ENCODE assay signal across 26 cellular contexts in genomic region chr5:32526815-32527214, GRCh38.
"Had no signal": no experiment of that assay in that cellular context is flagged by ENCODE, and none has a peak within 500 bp of the region (broad histone marks: within the 10 kb centered on the region; RNA-seq: fewer than 3 reads in every experiment).

No MANE protein-coding gene starts in this region.

- H3K27ac ChIP-seq: adrenal gland, brain microvascular endothelial cell, gastroesophageal sphincter, stomach, suprapubic skin, tibial nerve had no signal

- H3K27me3 Mint-ChIP-seq: activated B cell treated with CpG ODN at 0.5 μM for 24 hours; activated CD8-positive, alpha-beta memory T cell treated with anti-CD3 and anti-CD28 coated beads, Interleukin-2, amount 10 ng/mL, durations not matched to agents 7 days and 5 days; activated T-helper 17 cell treated with anti-CD3 and anti-CD28 coated beads, Interleukin-2, amount 50 U/mL, for 72 hours; stimulated activated memory B cell treated with anti-CD40 and anti-IgM and Interleukin-4, amounts not matched to agents 10 μg/mL and 1 μg/mL and 100 μg/mL, for 72 hours had no signal

- H3K27ac Mint-ChIP-seq: activated B cell treated with CpG ODN at 0.5 μM for 24 hours; activated CD8-positive, alpha-beta memory T cell treated with anti-CD3 and anti-CD28 coated beads, Interleukin-2, amount 10 ng/mL, durations not matched to agents 7 days and 5 days; activated naive CD4-positive, alpha-beta T cell treated with anti-CD3 and anti-CD28 coated beads, Interleukin-2, amount 50 U/mL, for 72 hours; activated T-helper 17 cell treated with anti-CD3 and anti-CD28 coated beads, Interleukin-2, amount 50 U/mL, for 72 hours; mesothelial cell of epicardium; stimulated activated memory B cell treated with anti-CD40 and anti-IgM and Interleukin-4, amounts not matched to agents 10 μg/mL and 1 μg/mL and 100 μg/mL, for 72 hours had no signal

- H3K4me3 Mint-ChIP-seq: activated B cell treated with CpG ODN at 0.5 μM for 24 hours; activated CD8-positive, alpha-beta memory T cell treated with anti-CD3 and anti-CD28 coated beads, Interleukin-2, amount 10 ng/mL, durations not matched to agents 7 days and 5 days; activated T-helper 17 cell treated with anti-CD3 and anti-CD28 coated beads, Interleukin-2, amount 50 U/mL, for 72 hours; effector memory CD8-positive, alpha-beta T cell; mesothelial cell of epicardium; naive thymus-derived CD8-positive, alpha-beta T cell; stimulated activated memory B cell treated with anti-CD40 and anti-IgM and Interleukin-4, amounts not matched to agents 10 μg/mL and 1 μg/mL and 100 μg/mL, for 72 hours had no signal

- ATAC-seq: activated CD8-positive, alpha-beta memory T cell treated with anti-CD3 and anti-CD28 coated beads, Interleukin-2, amount 10 ng/mL, durations not matched to agents 7 days and 5 days; activated naive CD4-positive, alpha-beta T cell treated with anti-CD3 and anti-CD28 coated beads, Interleukin-2, amount 50 U/mL, for 72 hours; activated T-helper 17 cell treated with anti-CD3 and anti-CD28 coated beads, Interleukin-2, amount 50 U/mL, for 72 hours; effector memory CD8-positive, alpha-beta T cell; esophagus mucosa; gastroesophageal sphincter; left ventricle myocardium superior; naive thymus-derived CD8-positive, alpha-beta T cell; sciatic nerve; stimulated activated memory B cell treated with anti-CD40 and anti-IgM and Interleukin-4, amounts not matched to agents 10 μg/mL and 1 μg/mL and 100 μg/mL, for 72 hours had no signal

- DNase-seq: activated B cell treated with CpG ODN at 0.5 μM for 24 hours; activated CD4-positive, alpha-beta T cell treated with anti-CD3 and anti-CD28 coated beads for 4 hours; activated CD4-positive, alpha-beta T cell treated with anti-CD3 and anti-CD28 coated beads, Interleukin-2, amount 50 U/mL, for 48 hours; activated CD8-positive, alpha-beta memory T cell treated with anti-CD3 and anti-CD28 coated beads, Interleukin-2, amount 10 ng/mL, durations not matched to agents 7 days and 5 days; adrenal gland; brain microvascular endothelial cell; caudate nucleus; effector memory CD8-positive, alpha-beta T cell; head of caudate nucleus; hypothalamus; left ventricle myocardium superior; mammary epithelial cell; naive thymus-derived CD8-positive, alpha-beta T cell; small intestine; stomach; T1000 had no signal

- H3K9me3 ChIP-seq: adrenal gland, ascending aorta, gastroesophageal sphincter, stomach, suprapubic skin, tibial nerve had no signal

- H3K4me1 ChIP-seq: adrenal gland, gastroesophageal sphincter had no signal

- H3K9me3 Mint-ChIP-seq: activated B cell treated with CpG ODN at 0.5 μM for 24 hours; activated naive CD4-positive, alpha-beta T cell treated with anti-CD3 and anti-CD28 coated beads, Interleukin-2, amount 50 U/mL, for 72 hours; activated T-helper 17 cell treated with anti-CD3 and anti-CD28 coated beads, Interleukin-2, amount 50 U/mL, for 72 hours; effector memory CD8-positive, alpha-beta T cell; mesothelial cell of epicardium; naive thymus-derived CD8-positive, alpha-beta T cell; stimulated activated memory B cell treated with anti-CD40 and anti-IgM and Interleukin-4, amounts not matched to agents 10 μg/mL and 1 μg/mL and 100 μg/mL, for 72 hours had no signal

- H3K36me3 Mint-ChIP-seq: activated CD8-positive, alpha-beta memory T cell treated with anti-CD3 and anti-CD28 coated beads, Interleukin-2, amount 10 ng/mL, durations not matched to agents 7 days and 5 days; activated naive CD4-positive, alpha-beta T cell treated with anti-CD3 and anti-CD28 coated beads, Interleukin-2, amount 50 U/mL, for 72 hours; mesothelial cell of epicardium; naive thymus-derived CD8-positive, alpha-beta T cell; stimulated activated memory B cell treated with anti-CD40 and anti-IgM and Interleukin-4, amounts not matched to agents 10 μg/mL and 1 μg/mL and 100 μg/mL, for 72 hours had no signal

- H3K4me3 ChIP-seq: adrenal gland, ascending aorta, gastroesophageal sphincter, stomach, suprapubic skin, tibial nerve had no signal

- H3K36me3 ChIP-seq: adrenal gland, ascending aorta, brain microvascular endothelial cell, gastroesophageal sphincter, stomach, suprapubic skin, tibial nerve had no signal

- H3K27me3 ChIP-seq: adrenal gland, ascending aorta, brain microvascular endothelial cell, gastroesophageal sphincter, stomach, suprapubic skin, tibial nerve had no signal
